Comparison of ENCODE assay signal across 24 cellular contexts in the genomic region with DNA sequence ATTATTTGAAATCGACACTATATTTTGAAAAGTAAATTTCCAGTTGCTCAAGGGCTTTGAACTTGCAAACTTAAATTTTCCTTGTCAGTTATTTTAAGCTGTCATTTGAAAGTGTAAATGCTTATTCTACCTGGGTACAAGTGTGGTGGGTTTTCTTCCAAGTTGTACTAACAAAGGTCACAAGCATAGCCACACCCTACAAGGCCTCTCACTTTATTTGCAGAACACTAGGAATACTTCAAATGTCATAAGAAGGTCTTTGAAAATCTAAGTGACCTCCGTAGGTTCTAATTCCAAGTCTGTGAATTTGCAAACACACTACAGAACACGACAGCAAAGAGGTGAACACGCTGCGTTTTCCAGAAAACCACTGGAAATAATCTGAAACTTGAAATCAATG.
"Had no signal": no experiment of that assay in that cellular context is flagged by ENCODE, and none has a peak within 500 bp of the region (broad histone marks: within the 10 kb centered on the region; RNA-seq: fewer than 3 reads in every experiment).

No MANE protein-coding gene starts in this region.

- H3K27ac ChIP-seq: Peyer's patch, RWPE1, SJSA1 had no signal

- DNase-seq: activated B cell treated with CpG ODN at 0.5 μM for 24 hours; activated CD4-positive, alpha-beta T cell treated with anti-CD3 and anti-CD28 coated beads for 1 hour; activated CD4-positive, alpha-beta T cell treated with anti-CD3 and anti-CD28 coated beads, Interleukin-2, amount 10 ng/mL, durations not matched to agents 24 days and 14 days; activated CD4-positive, alpha-beta T cell treated with anti-CD3 and anti-CD28 coated beads, Interleukin-2, amount 50 U/mL, for 48 hours; activated CD8-positive, alpha-beta memory T cell treated with anti-CD3 and anti-CD28 coated beads, Interleukin-2, amount 10 ng/mL, durations not matched to agents 7 days and 5 days; activated effector memory CD4-positive, alpha-beta T cell treated with anti-CD3 and anti-CD28 coated beads, Interleukin-2, amount 50 U/mL, for 16 hours; activated naive CD4-positive, alpha-beta T cell treated with Interleukin-2 at 50 U/mL for 16 hours; activated T-cell treated with anti-CD3 and anti-CD28 coated beads, Interleukin-2, amount 50 U/mL, for 4 hours; caudate nucleus; MG63; MV-4-11; NCI-H1092 treated with DMSO at 0.1 percent for 48 hours; NCI-H1417 treated with DMSO at 0.1 percent for 48 hours; NCI-H1694; NCI-H2029; NCI-H2107; NCI-H510A treated with DMSO at 0.1 percent for 48 hours; Peyer's patch; SHP77; T-helper 17 cell; T-helper 9 cell had no signal

- H3K36me3 ChIP-seq: MG63, Peyer's patch, SJSA1 had no signal

- H3K4me3 ChIP-seq: MG63, Peyer's patch, SJSA1 had no signal

- ATAC-seq: activated CD8-positive, alpha-beta memory T cell treated with anti-CD3 and anti-CD28 coated beads, Interleukin-2, amount 10 ng/mL, durations not matched to agents 7 days and 5 days; activated naive CD4-positive, alpha-beta T cell treated with anti-CD3 and anti-CD28 coated beads, Interleukin-2, amount 50 U/mL, for 72 hours; activated T-cell treated with anti-CD3 and anti-CD28 coated beads, Interleukin-2, amount 50 U/mL, for 4 hours; T-helper 17 cell had no signal

- H3K9me3 ChIP-seq: MG63, Peyer's patch, SJSA1 had no signal

- H3K27me3 ChIP-seq: Peyer's patch, SJSA1 had no signal
